Comparison of ENCODE assay signal across 20 cellular contexts in the genomic region with DNA sequence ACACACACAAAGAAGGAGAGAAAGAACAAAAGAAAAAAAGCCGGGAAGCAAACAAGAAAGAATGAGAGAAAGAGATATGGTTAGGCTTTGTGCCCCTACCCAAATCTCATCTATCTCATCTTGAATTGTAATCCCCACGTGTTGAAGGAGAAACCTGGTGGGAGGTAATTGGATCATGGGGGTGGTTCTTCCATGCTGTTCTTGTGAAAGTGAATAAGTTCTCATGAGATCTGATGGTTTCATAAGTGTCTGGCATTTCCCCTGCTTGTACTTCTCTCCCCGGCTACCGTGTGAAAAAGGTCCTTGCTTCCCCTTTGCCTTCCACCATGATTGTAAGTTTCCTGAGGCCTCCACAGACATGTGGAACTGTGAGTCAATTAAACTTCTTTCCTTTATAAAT. TPM values are rescaled to one million over a fixed set of nuclear protein-coding genes. Genes with fewer than 3 reads are reported as not detected.
DNase-seq lines count a peak whose midpoint lies in the region; TF ChIP-seq lines count a peak whose summit lies in the region.
"Had no signal": no experiment of that assay in that cellular context is flagged by ENCODE, and none has a peak within 500 bp of the region (broad histone marks: within the 10 kb centered on the region; RNA-seq: fewer than 3 reads in every experiment).

No MANE protein-coding gene starts in this region.

- H3K4me3 Mint-ChIP-seq in Calu3 (ENCODE audit: low read depth, unreplicated experiment) = no peak overlapping the region
- H3K4me3 Mint-ChIP-seq: CD4-positive, CD25-positive, alpha-beta regulatory T cell had no signal

- H2AFZ ChIP-seq in KMS-11 (ENCODE audit: low read depth) = peak overlapping the region; percentile 52
- H2AFZ ChIP-seq: GM23248, PC-9 had no signal

- peak overlapping the region; percentile 91 for H3K4me2 ChIP-seq in KMS-11
- H3K4me2 ChIP-seq in mesendoderm (ENCODE audit: low read length) = no peak overlapping the region
- H3K4me2 ChIP-seq: PC-9 had no signal

- WGBS in mesendoderm (ENCODE audit: extremely low coverage, insufficient coverage, low lambda C conversion rate) = no CpG with 5 or more reads among the region's 4 CpGs

- CTCF ChIA-PET in Calu3 (lab: Charles Lee) = no interaction called here

- H3K79me2 ChIP-seq in KMS-11 (ENCODE audit: insufficient read depth, low read depth) = no peaks in the 10 kb centered on the region
- no peaks in the 10 kb centered on the region for H3K79me2 ChIP-seq in mesendoderm (ENCODE audit: control insufficient read depth, insufficient read depth, low read length)

- H3K36me3 ChIP-seq in KMS-11 (ENCODE audit: insufficient read depth) (no peaks in the 10 kb centered on the region), mesendoderm (ENCODE audit: control insufficient read depth, insufficient read depth, low read length) (no peaks in the 10 kb centered on the region)

- no peak overlapping the region for H2BK120ac ChIP-seq in mesendoderm (ENCODE audit: low read depth, low read length)

- BruUV-seq in Calu3 (replicated peaks; lab: Mats Ljungman, UMichigan) = no TSS peak

- H3K4me1 Mint-ChIP-seq in Calu3 (ENCODE audit: low read depth, unreplicated experiment) = peaks cover 13% of the 10 kb centered on the region

- H3K79me1 ChIP-seq in mesendoderm (ENCODE audit: low read length) = no peaks in the 10 kb centered on the region

- H3K27me3 Mint-ChIP-seq in Calu3 (ENCODE audit: unreplicated experiment) = no peaks in the 10 kb centered on the region

- H3K23ac ChIP-seq in mesendoderm (ENCODE audit: low read length) = no peak overlapping the region

- no peak overlapping the region for H2AK5ac ChIP-seq in mesendoderm (ENCODE audit: low read length)

- intact Hi-C loops in Calu3 (cut with micrococcal nuclease; ENCODE audit: unreplicated experiment) (no loop called here), cardiac septum (cut with DNase I) (no loop called here)

- H4K20me1 ChIP-seq in KMS-11 (ENCODE audit: insufficient read depth) = no peaks in the 10 kb centered on the region

- H3K9ac ChIP-seq in KMS-11 (peak overlapping the region; percentile 25; the same call in 1 of the 2 replicates), mesendoderm (ENCODE audit: low read length) (no peak overlapping the region)
- H3K9ac ChIP-seq: GM23248 had no signal

- H3K56ac ChIP-seq in mesendoderm (ENCODE audit: low read length) = no peak overlapping the region

- no peaks in the 10 kb centered on the region for H3K9me3 Mint-ChIP-seq in Calu3 (ENCODE audit: low read depth, unreplicated experiment)

- no peak for DNase-seq in Calu3
- peak; percentile 36 for DNase-seq in SKM-1 treated with dmso at 0.1 percent for 144 hours (lab: John Stamatoyannopoulos, UW; ENCODE audit: unreplicated experiment)
- DNase-seq in mesendoderm = peak; percentile 72
- DNase-seq in cardiac septum (ENCODE audit: low spot score) = no peak
- DNase-seq in NCI-H2171 (lab: John Stamatoyannopoulos, UW) = no peak
- DNase-seq in stimulated activated CD4-positive, alpha-beta T cell treated with anti-CD3 and anti-CD28 coated beads, Interleukin-15, amount 100 ng/mL, for 24 hours = no peak
- DNase-seq: ACHN; AML-193; CD4-positive, CD25-positive, alpha-beta regulatory T cell; DMS53; GM23248; NCI-H1048; NCI-H146; NCI-H226; NCI-H524 treated with DMSO at 0.1 percent for 48 hours; NK-92 treated with Interleukin-12 subunit alpha and Interleukin-12 subunit beta, amount 100 ng/mL, for 24 hours; PC-9 had no signal

- no peak overlapping the region for H4K5ac ChIP-seq in mesendoderm (ENCODE audit: low read length)

- H3K4me1 ChIP-seq in KMS-11 (ENCODE audit: low read depth, poor library complexity, severe bottlenecking) = peaks cover 35% of the 10 kb centered on the region
- H3K4me1 ChIP-seq in mesendoderm (ENCODE audit: control insufficient read depth, low read depth, low read length) = no peaks in the 10 kb centered on the region

- no peak overlapping the region for H4K8ac ChIP-seq in mesendoderm (ENCODE audit: low read depth, low read length)

- no peak overlapping the region for H2BK15ac ChIP-seq in mesendoderm (replicated peaks; ENCODE audit: low read depth)

- H2BK5ac ChIP-seq in mesendoderm (ENCODE audit: low read length) = no peak overlapping the region

- H3K27me3 ChIP-seq in KMS-11 (ENCODE audit: insufficient read depth, low read depth) (no peaks in the 10 kb centered on the region), mesendoderm (ENCODE audit: insufficient read depth, low read length, poor library complexity) (no peaks in the 10 kb centered on the region)

- H3K4ac ChIP-seq in mesendoderm (ENCODE audit: low read depth, low read length) = no peak overlapping the region

- no peak overlapping the region for H3K4me3 ChIP-seq in KMS-11 (IDR thresholded peaks at IDR 0.05; ENCODE audit: insufficient read depth, low read depth, low read length)
- no peak overlapping the region for H3K4me3 ChIP-seq in mesendoderm (ENCODE audit: low read length)
- H3K4me3 ChIP-seq: GM23248, PC-9, SK-N-MC had no signal

- peak overlapping the region; percentile 64 for H3K27ac ChIP-seq in KMS-11
- H3K27ac ChIP-seq in mesendoderm (ENCODE audit: low read depth, low read length) = no peak overlapping the region
- H3K27ac ChIP-seq: GM23248, PC-9, SK-N-MC had no signal

- no peaks in the 10 kb centered on the region for H3K36me3 Mint-ChIP-seq in Calu3 (ENCODE audit: insufficient read depth, unreplicated experiment)
- H3K36me3 Mint-ChIP-seq: CD4-positive, CD25-positive, alpha-beta regulatory T cell had no signal

- TF ChIP-seq CTCF in Calu3 (IDR thresholded peaks at IDR 0.05; ENCODE audit: unreplicated experiment) = no peak
- no peak for TF ChIP-seq CTCF in KMS-11 (conservative IDR thresholded peaks at IDR 0.05; ENCODE audit: low read depth, low read length)

- no peak overlapping the region for H3K18ac ChIP-seq in mesendoderm (ENCODE audit: low read length)

- H3K27ac Mint-ChIP-seq in Calu3 (ENCODE audit: unreplicated experiment) = peak overlapping the region; percentile 1
- H3K27ac Mint-ChIP-seq: CD4-positive, CD25-positive, alpha-beta regulatory T cell had no signal

RNA-seq across cellular contexts. Expression of a gene that starts 32.0 kb away (rescaled TPM):
- total RNA-seq in Calu3 (2022) (not detected in 2 replicates), cardiac septum (not detected)
- not detected for polyA plus RNA-seq in mesendoderm (2013, experiment 1 of 2)
- polyA plus RNA-seq in mesendoderm (2013, experiment 2 of 2) = not detected
- total RNA-seq: CD4-positive, CD25-positive, alpha-beta regulatory T cell; GM23248; PC-9; T-helper 1 cell treated with Interleukin-12 subunit alpha and Interleukin-12 subunit beta and Interleukin-4 antibody, amounts not matched to agents 30 ng/mL and 1 ng/mL, for 36 hours had no signal
- polyA plus RNA-seq: GM23248 had no signal

RNA-seq across cellular contexts. Expression of a gene that starts 53.7 kb away (rescaled TPM):
- total RNA-seq in Calu3 (2022) = 87.8 and 98.1 TPM in 2 replicates
- polyA plus RNA-seq in mesendoderm (2013, experiment 1 of 2) = 8.2 TPM
- polyA plus RNA-seq in mesendoderm (2013, experiment 2 of 2) = 8.1 TPM
- 24.7 TPM for total RNA-seq in cardiac septum

Comparison
In these comparisons a context has a peak if more than half of its experiments do, and no peak if none do; other contexts are left out.
1. DNase-seq: peak in SKM-1 treated with dmso at 0.1 percent for 144 hours (single experiment) and mesendoderm (single experiment); none in Calu3 (single experiment), cardiac septum (single experiment), NCI-H2171 (single experiment) and stimulated activated CD4-positive, alpha-beta T cell treated with anti-CD3 and anti-CD28 coated beads, Interleukin-15, amount 100 ng/mL, for 24 hours (single experiment).